ENCODE assay signal across 19 cellular contexts in genomic region chr20:45115386-45115774, GRCh38. TPM values are rescaled to one million over a fixed set of nuclear protein-coding genes. Genes with fewer than 3 reads are reported as not detected.
"Had no signal": no experiment of that assay in that cellular context is flagged by ENCODE, and none has a peak within 500 bp of the region (broad histone marks: within the 10 kb centered on the region; RNA-seq: fewer than 3 reads in every experiment).

No MANE protein-coding gene starts in this region.

- ATAC-seq: left lung, mucosa of descending colon had no signal

- H3K4me2 ChIP-seq: hepatocyte had no signal

- H3K4me1 Mint-ChIP-seq: activated B cell treated with CpG ODN at 0.5 μM for 24 hours had no signal

- H3K36me3 ChIP-seq: left lung, prostate gland, sigmoid colon, tibial artery had no signal

- H3K27ac ChIP-seq: hepatocyte, left lung, prostate gland, sigmoid colon, tibial artery had no signal

- H3K4me3 Mint-ChIP-seq: activated B cell treated with CpG ODN at 0.5 μM for 24 hours; memory B cell; naive thymus-derived CD4-positive, alpha-beta T cell; T-helper 2 cell treated with Interferon-gamma antibody and Interleukin-4, amounts not matched to agents 5 μg/mL and 100 μg/mL, for 36 hours had no signal

- DNase-seq: activated B cell treated with CpG ODN at 0.5 μM for 24 hours; activated naive CD4-positive, alpha-beta T cell treated with anti-CD3 and anti-CD28 coated beads, Interleukin-2, amount 50 U/mL, for 16 hours; erythroblast; kidney; left lung; mucosa of descending colon; naive thymus-derived CD4-positive, alpha-beta T cell; nucleus accumbens; sigmoid colon; tibial artery had no signal

- H3K27me3 ChIP-seq: hepatocyte had no signal

- H3K4me3 ChIP-seq: hepatocyte, left lung, mucosa of descending colon, prostate gland, sigmoid colon, tibial artery had no signal

- H3K4me1 ChIP-seq: left lung, prostate gland, sigmoid colon, tibial artery had no signal

- H3K9me3 ChIP-seq: left lung, mucosa of descending colon, prostate gland, sigmoid colon, tibial artery had no signal

- H3K36me3 Mint-ChIP-seq: memory B cell; naive thymus-derived CD4-positive, alpha-beta T cell had no signal

- H3K79me2 ChIP-seq: hepatocyte had no signal

- H3K9me3 Mint-ChIP-seq: activated B cell treated with CpG ODN at 0.5 μM for 24 hours; activated T-helper 2 cell treated with anti-CD3 and anti-CD28 coated beads, Interferon-gamma antibody, Interleukin-2, Interleukin-4, amounts not matched to agents 10 μg/mL and 5 μg/mL and 100 μg/mL, durations not matched to agents 14 hours and 24 hours and 36 hours; memory B cell; naive thymus-derived CD4-positive, alpha-beta T cell; T-helper 2 cell treated with Interferon-gamma antibody and Interleukin-4, amounts not matched to agents 5 μg/mL and 100 μg/mL, for 36 hours had no signal

- H3K27ac Mint-ChIP-seq: activated B cell treated with CpG ODN at 0.5 μM for 24 hours; activated T-helper 2 cell treated with anti-CD3 and anti-CD28 coated beads, Interferon-gamma antibody, Interleukin-2, Interleukin-4, amounts not matched to agents 10 μg/mL and 5 μg/mL and 100 μg/mL, durations not matched to agents 14 hours and 24 hours and 36 hours; memory B cell; T-helper 2 cell treated with Interferon-gamma antibody and Interleukin-4, amounts not matched to agents 5 μg/mL and 100 μg/mL, for 36 hours had no signal

- H2AFZ ChIP-seq: hepatocyte had no signal

RNA-seq across cellular contexts. Expression of gene WFDC5, which starts 0.4 kb away (rescaled TPM):
- total RNA-seq: activated B cell treated with CpG ODN at 0.5 μM for 24 hours; activated T-helper 2 cell treated with anti-CD3 and anti-CD28 coated beads, Interferon-gamma antibody, Interleukin-2, Interleukin-4, amounts not matched to agents 10 μg/mL and 5 μg/mL and 100 μg/mL, durations not matched to agents 14 hours and 24 hours and 36 hours; chondrocyte; dermis microvascular lymphatic vessel endothelial cell; glomerular endothelial cell; mucosa of descending colon; naive thymus-derived CD4-positive, alpha-beta T cell; sigmoid colon had no signal
- polyA plus RNA-seq: adipose tissue; hepatocyte; naive thymus-derived CD4-positive, alpha-beta T cell had no signal

RNA-seq across cellular contexts. Expression of gene WFDC12, which starts 8.9 kb away (rescaled TPM):
- total RNA-seq: activated B cell treated with CpG ODN at 0.5 μM for 24 hours; activated T-helper 2 cell treated with anti-CD3 and anti-CD28 coated beads, Interferon-gamma antibody, Interleukin-2, Interleukin-4, amounts not matched to agents 10 μg/mL and 5 μg/mL and 100 μg/mL, durations not matched to agents 14 hours and 24 hours and 36 hours; chondrocyte; dermis microvascular lymphatic vessel endothelial cell; glomerular endothelial cell; hepatocyte; mucosa of descending colon; naive thymus-derived CD4-positive, alpha-beta T cell; prostate gland; sigmoid colon had no signal
- polyA plus RNA-seq: adipose tissue; hepatocyte; naive thymus-derived CD4-positive, alpha-beta T cell had no signal

RNA-seq across cellular contexts. Expression of gene KCNS1, which starts 14.5 kb away (rescaled TPM):
- total RNA-seq: activated B cell treated with CpG ODN at 0.5 μM for 24 hours had no signal

RNA-seq across cellular contexts. Expression of gene PI3, which starts 59.3 kb away (rescaled TPM):
- total RNA-seq: activated B cell treated with CpG ODN at 0.5 μM for 24 hours; activated T-helper 2 cell treated with anti-CD3 and anti-CD28 coated beads, Interferon-gamma antibody, Interleukin-2, Interleukin-4, amounts not matched to agents 10 μg/mL and 5 μg/mL and 100 μg/mL, durations not matched to agents 14 hours and 24 hours and 36 hours; chondrocyte; dermis microvascular lymphatic vessel endothelial cell; glomerular endothelial cell; naive thymus-derived CD4-positive, alpha-beta T cell; sigmoid colon had no signal
- polyA plus RNA-seq: naive thymus-derived CD4-positive, alpha-beta T cell had no signal
